ENCODE assay signal across 8 cellular contexts in genomic region chr19:1568320-1569019, GRCh38. TPM values are rescaled to one million over a fixed set of nuclear protein-coding genes. Genes with fewer than 3 reads are reported as not detected.
A peak's percentile ranks its signal among the peaks of the same experiment; 100 is the strongest.
DNase-seq lines count a peak whose midpoint lies in the region; ATAC-seq, FAIRE-seq and TF ChIP-seq lines count a peak whose summit lies in the region.

TSS of gene MEX3D (minus strand) at chr19:1568325. CDS start at chr19:1568058, 267 bp downstream.

- FAIRE-seq in GM12892 (lab: Jason Lieb, UNC) = peak; percentile 76

- intact Hi-C loops in activated T-helper 2 cell treated with anti-CD3 and anti-CD28 coated beads, Interferon-gamma antibody, Interleukin-2, Interleukin-4, amounts not matched to agents 10 μg/mL and 5 μg/mL and 100 μg/mL, durations not matched to agents 14 hours and 24 hours and 36 hours (cut with micrococcal nuclease) = no loop called here

- H3K9me3 Mint-ChIP-seq in activated T-helper 2 cell treated with anti-CD3 and anti-CD28 coated beads, Interferon-gamma antibody, Interleukin-2, Interleukin-4, amounts not matched to agents 10 μg/mL and 5 μg/mL and 100 μg/mL, durations not matched to agents 14 hours and 24 hours and 36 hours = no peaks in the 10 kb centered on the region
- H3K9me3 Mint-ChIP-seq in nephron = no peaks in the 10 kb centered on the region
- no peaks in the 10 kb centered on the region for H3K9me3 Mint-ChIP-seq in stimulated activated naive B cell treated with anti-CD40 and anti-IgM and Interleukin-4, amounts not matched to agents 10 μg/mL and 1 μg/mL and 100 μg/mL, for 72 hours

- TF ChIP-seq POLR2A in GM12892 (IDR thresholded peaks at IDR 0.05; ENCODE audit: low read depth, low read length) = no peak

- peaks cover 14% of the 10 kb centered on the region for H3K27me3 Mint-ChIP-seq in activated T-helper 2 cell treated with anti-CD3 and anti-CD28 coated beads, Interferon-gamma antibody, Interleukin-2, Interleukin-4, amounts not matched to agents 10 μg/mL and 5 μg/mL and 100 μg/mL, durations not matched to agents 14 hours and 24 hours and 36 hours (ENCODE audit: low read depth)
- peaks cover 5% of the 10 kb centered on the region for H3K27me3 Mint-ChIP-seq in nephron (ENCODE audit: low read depth)
- peaks cover 11 to 18% of the 10 kb centered on the region in 2 donors for H3K27me3 Mint-ChIP-seq in stimulated activated naive B cell treated with anti-CD40 and anti-IgM and Interleukin-4, amounts not matched to agents 10 μg/mL and 1 μg/mL and 100 μg/mL, for 72 hours

- ATAC-seq in HG03354 (IDR thresholded peaks at IDR 0.05; ENCODE audit: poor library complexity, severe bottlenecking, unreplicated experiment) (peak; percentile 49), HG03139 (IDR thresholded peaks at IDR 0.05; ENCODE audit: unreplicated experiment) (no peak)
- peak; percentile 87 to 91 for ATAC-seq in stimulated activated naive B cell treated with anti-CD40 and anti-IgM and Interleukin-4, amounts not matched to agents 10 μg/mL and 1 μg/mL and 100 μg/mL, for 72 hours (replicated peaks)

- no peak for TF ChIP-seq CTCF in nephron (IDR thresholded peaks at IDR 0.05; ENCODE audit: unreplicated experiment in 3 of 3)

- H3K36me3 Mint-ChIP-seq in activated T-helper 2 cell treated with anti-CD3 and anti-CD28 coated beads, Interferon-gamma antibody, Interleukin-2, Interleukin-4, amounts not matched to agents 10 μg/mL and 5 μg/mL and 100 μg/mL, durations not matched to agents 14 hours and 24 hours and 36 hours (ENCODE audit: low read depth) = no peaks in the 10 kb centered on the region
- H3K36me3 Mint-ChIP-seq in nephron (ENCODE audit: low read depth) = peaks cover 11% of the 10 kb centered on the region
- H3K36me3 Mint-ChIP-seq in stimulated activated naive B cell treated with anti-CD40 and anti-IgM and Interleukin-4, amounts not matched to agents 10 μg/mL and 1 μg/mL and 100 μg/mL, for 72 hours = peaks cover 0 to 3% of the 10 kb centered on the region in 2 donors

- no peak within 1 kb of the TSS for H3K27ac Mint-ChIP-seq in activated T-helper 2 cell treated with anti-CD3 and anti-CD28 coated beads, Interferon-gamma antibody, Interleukin-2, Interleukin-4, amounts not matched to agents 10 μg/mL and 5 μg/mL and 100 μg/mL, durations not matched to agents 14 hours and 24 hours and 36 hours
- H3K27ac Mint-ChIP-seq in nephron = peak within 1 kb of the TSS in 1 of 3 experiments; percentile 83
- H3K27ac Mint-ChIP-seq in stimulated activated naive B cell treated with anti-CD40 and anti-IgM and Interleukin-4, amounts not matched to agents 10 μg/mL and 1 μg/mL and 100 μg/mL, for 72 hours = peak within 1 kb of the TSS; percentile 78

- DNase-seq in GM12892 (ENCODE audit: insufficient read length) = peak; percentile 99
- peak; percentile 68 for DNase-seq in RKO (ENCODE audit: low spot score)
- peak; percentile 65 for DNase-seq in activated T-helper 2 cell treated with anti-CD3 and anti-CD28 coated beads, Interferon-gamma antibody, Interleukin-2, Interleukin-4, amounts not matched to agents 10 μg/mL and 5 μg/mL and 100 μg/mL, durations not matched to agents 14 hours and 24 hours and 36 hours (ENCODE audit: low spot score)
- DNase-seq in fibroblast of gingiva (ENCODE audit: low read depth) = peak; percentile 59
- peak; percentile 50 for DNase-seq in stimulated activated naive B cell treated with anti-CD40 and anti-IgM and Interleukin-4, amounts not matched to agents 10 μg/mL and 1 μg/mL and 100 μg/mL, for 72 hours

- no peaks in the 10 kb centered on the region for H3K4me1 Mint-ChIP-seq in activated T-helper 2 cell treated with anti-CD3 and anti-CD28 coated beads, Interferon-gamma antibody, Interleukin-2, Interleukin-4, amounts not matched to agents 10 μg/mL and 5 μg/mL and 100 μg/mL, durations not matched to agents 14 hours and 24 hours and 36 hours (ENCODE audit: low read depth)
- H3K4me1 Mint-ChIP-seq in nephron = no peaks in the 10 kb centered on the region
- peaks cover 5 to 15% of the 10 kb centered on the region in 2 donors for H3K4me1 Mint-ChIP-seq in stimulated activated naive B cell treated with anti-CD40 and anti-IgM and Interleukin-4, amounts not matched to agents 10 μg/mL and 1 μg/mL and 100 μg/mL, for 72 hours

- peak within 1 kb of the TSS; percentile 37 for H3K4me3 Mint-ChIP-seq in activated T-helper 2 cell treated with anti-CD3 and anti-CD28 coated beads, Interferon-gamma antibody, Interleukin-2, Interleukin-4, amounts not matched to agents 10 μg/mL and 5 μg/mL and 100 μg/mL, durations not matched to agents 14 hours and 24 hours and 36 hours (ENCODE audit: low read depth)
- H3K4me3 Mint-ChIP-seq in nephron = peak within 1 kb of the TSS; percentile 81 to 86 (median 82)
- H3K4me3 Mint-ChIP-seq in stimulated activated naive B cell treated with anti-CD40 and anti-IgM and Interleukin-4, amounts not matched to agents 10 μg/mL and 1 μg/mL and 100 μg/mL, for 72 hours = peak within 1 kb of the TSS; percentile 68 to 76

RNA-seq across cellular contexts. Expression of gene MEX3D, which starts in this region (rescaled TPM):
- 0.49 TPM for polyA plus RNA-seq in GM12892 (2012; ENCODE audit: missing spikeins)
- total RNA-seq in activated T-helper 2 cell treated with anti-CD3 and anti-CD28 coated beads, Interferon-gamma antibody, Interleukin-2, Interleukin-4, amounts not matched to agents 10 μg/mL and 5 μg/mL and 100 μg/mL, durations not matched to agents 14 hours and 24 hours and 36 hours = 14.9 and 15.4 TPM in 2 replicates
